8 cellular contexts compared by ENCODE assay signal in genomic region chr3:57557088-57557537, GRCh38. TPM values are rescaled to one million over a fixed set of nuclear protein-coding genes. Genes with fewer than 3 reads are reported as not detected.
DNase-seq lines count a peak whose midpoint lies in the region; ATAC-seq and TF ChIP-seq lines count a peak whose summit lies in the region.

No MANE protein-coding gene starts in this region.

- H2BK12ac ChIP-seq in neuronal stem cell (ENCODE audit: low read length): no peak overlapping the region

- no peak overlapping the region for H3K14ac ChIP-seq in neuronal stem cell (ENCODE audit: low read length)

- H3K9me3 Mint-ChIP-seq in activated CD8-positive, alpha-beta memory T cell treated with anti-CD3 and anti-CD28 coated beads, Interleukin-2, amount 10 ng/mL, durations not matched to agents 7 days and 5 days (ENCODE audit: low read depth): no peaks in the 10 kb centered on the region

- H3K9me3 ChIP-seq in cardiac muscle cell (ENCODE audit: low read depth) (no peaks in the 10 kb centered on the region), esophagus squamous epithelium (no peaks in the 10 kb centered on the region), neuronal stem cell (replicated peaks in 1 of 2; ENCODE audit: control insufficient read depth in 2 of 2, insufficient read depth in 1 of 2, low read depth in 1 of 2, low read length in 2 of 2) (no peaks in the 10 kb centered on the region)

- intact Hi-C loops in Right ventricle myocardium superior (cut with DNase I): loop anchor here (5.0 kb wide), 1 partner anchor 40 kb away; the partner anchor contains the start of gene ARF4
- intact Hi-C loops in esophagus squamous epithelium (cut with DNase I): no loop called here

- peak overlapping the region; percentile 99 for H3K9ac ChIP-seq in neuronal stem cell (ENCODE audit: low read depth, low read length, poor library complexity)

- TF ChIP-seq CTCF in cardiac muscle cell (IDR thresholded peaks at IDR 0.05; ENCODE audit: low read depth, low read length): no peak
- TF ChIP-seq CTCF in esophagus squamous epithelium (IDR thresholded peaks at IDR 0.05): no peak

- peak overlapping the region; percentile 93 for H3K23ac ChIP-seq in neuronal stem cell (ENCODE audit: low read depth, low read length, poor library complexity)

- peak overlapping the region; percentile 96 for H3K4me2 ChIP-seq in neuronal stem cell (ENCODE audit: insufficient read depth, low read length, poor library complexity, severe bottlenecking)

- no peaks in the 10 kb centered on the region for H3K27me3 Mint-ChIP-seq in activated CD8-positive, alpha-beta memory T cell treated with anti-CD3 and anti-CD28 coated beads, Interleukin-2, amount 10 ng/mL, durations not matched to agents 7 days and 5 days

- peak overlapping the region; percentile 98 for H3K27ac Mint-ChIP-seq in activated CD8-positive, alpha-beta memory T cell treated with anti-CD3 and anti-CD28 coated beads, Interleukin-2, amount 10 ng/mL, durations not matched to agents 7 days and 5 days

- no peak overlapping the region for H4K8ac ChIP-seq in neuronal stem cell (ENCODE audit: low read depth, low read length)

- H3K79me1 ChIP-seq in neuronal stem cell (ENCODE audit: low read depth, low read length): peaks cover 8% of the 10 kb centered on the region

- H3K4me1 Mint-ChIP-seq in activated CD8-positive, alpha-beta memory T cell treated with anti-CD3 and anti-CD28 coated beads, Interleukin-2, amount 10 ng/mL, durations not matched to agents 7 days and 5 days: peaks cover 45% of the 10 kb centered on the region

- CTCF ChIA-PET in activated CD8-positive, alpha-beta memory T cell treated with anti-CD3 and anti-CD28 coated beads, Interleukin-2, amount 10 ng/mL, durations not matched to agents 7 days and 5 days (lab: Charles Lee): interaction anchor here (1.1 to 3.3 kb wide), 4 partner anchors 24 to 160 kb away, joined by 3 to 18 read pairs (median 8); partner anchors contain the start of gene ARF4

- H3K36me3 ChIP-seq in cardiac muscle cell (peaks cover 3% of the 10 kb centered on the region), esophagus squamous epithelium (peaks cover 0 to 33% (median 0%) of the 10 kb centered on the region in 3 donors), neuronal stem cell (replicated peaks in 1 of 2; ENCODE audit: control insufficient read depth in 2 of 2, insufficient read depth in 2 of 2, low read length in 2 of 2) (peaks cover 4 to 40% of the 10 kb centered on the region in 2 donors)

- H3K4me1 ChIP-seq in cardiac muscle cell (ENCODE audit: low read depth): peaks cover 5% of the 10 kb centered on the region
- peaks cover 8 to 56% (median 30%) of the 10 kb centered on the region in 3 donors for H3K4me1 ChIP-seq in esophagus squamous epithelium
- H3K4me1 ChIP-seq in neuronal stem cell (ENCODE audit: control insufficient read depth in 2 of 2, insufficient read depth in 1 of 2, low read depth in 1 of 2, low read length in 2 of 2): peaks cover 8% of the 10 kb centered on the region in 2 donors

- peak; percentile 2 to 48 for DNase-seq in cardiac muscle cell (ENCODE audit: low read depth in 1 of 2, low spot score in 1 of 2)
- DNase-seq in Right ventricle myocardium superior: no peak
- DNase-seq in M059J (ENCODE audit: low read depth): peak; percentile 58
- peak; percentile 73 for DNase-seq in activated CD8-positive, alpha-beta memory T cell treated with anti-CD3 and anti-CD28 coated beads, Interleukin-2, amount 10 ng/mL, durations not matched to agents 7 days and 5 days
- no peak for DNase-seq in esophagus squamous epithelium (lab: John Stamatoyannopoulos, UW)
- peak; percentile 9 for DNase-seq in neuronal stem cell (ENCODE audit: low spot score)
- DNase-seq in MV-4-11 (lab: John Stamatoyannopoulos, UW): no peak

- no peak for TF ChIP-seq POLR2A in esophagus squamous epithelium (IDR thresholded peaks at IDR 0.05)

- no peak overlapping the region for H3K4ac ChIP-seq in neuronal stem cell (ENCODE audit: low read length)

- H2BK120ac ChIP-seq in neuronal stem cell (ENCODE audit: low read depth, low read length): no peak overlapping the region

- WGBS in esophagus squamous epithelium, 2 donors: 0% methylated on average over 8 to 26 of the region's 29 CpGs
- no CpG with 5 or more reads among the region's 29 CpGs for WGBS in neuronal stem cell (ENCODE audit: extremely low coverage in 2 of 2, insufficient read length in 2 of 2, insufficient replicate concordance in 1 of 2), 2 donors

- peaks cover 37% of the 10 kb centered on the region for H3K36me3 Mint-ChIP-seq in activated CD8-positive, alpha-beta memory T cell treated with anti-CD3 and anti-CD28 coated beads, Interleukin-2, amount 10 ng/mL, durations not matched to agents 7 days and 5 days

- peak overlapping the region; percentile 92 for H2AFZ ChIP-seq in neuronal stem cell (ENCODE audit: low read length)

- no peak overlapping the region for H2AK5ac ChIP-seq in neuronal stem cell (ENCODE audit: low read depth, low read length)

- peak overlapping the region; percentile 93 for H2BK5ac ChIP-seq in neuronal stem cell (ENCODE audit: low read length)

- ATAC-seq in Right ventricle myocardium superior (ENCODE audit: poor library complexity) (no peak), GM21367 (IDR thresholded peaks at IDR 0.05; ENCODE audit: unreplicated experiment) (no peak)
- ATAC-seq in activated CD8-positive, alpha-beta memory T cell treated with anti-CD3 and anti-CD28 coated beads, Interleukin-2, amount 10 ng/mL, durations not matched to agents 7 days and 5 days: peak; percentile 49

- H4K91ac ChIP-seq in neuronal stem cell (ENCODE audit: low read depth, low read length, poor library complexity): no peak overlapping the region

- peak overlapping the region; percentile 59 for H3K4me3 ChIP-seq in cardiac muscle cell
- H3K4me3 ChIP-seq in esophagus squamous epithelium: peak overlapping the region; percentile 74 to 97 (median 82)
- H3K4me3 ChIP-seq in neuronal stem cell (ENCODE audit: low read length in 2 of 2): peak overlapping the region; percentile 72 to 96

- peak overlapping the region; percentile 97 for H3K4me3 Mint-ChIP-seq in activated CD8-positive, alpha-beta memory T cell treated with anti-CD3 and anti-CD28 coated beads, Interleukin-2, amount 10 ng/mL, durations not matched to agents 7 days and 5 days

- H3K27me3 ChIP-seq in cardiac muscle cell: peaks cover 11% of the 10 kb centered on the region
- no peaks in the 10 kb centered on the region for H3K27me3 ChIP-seq in esophagus squamous epithelium
- H3K27me3 ChIP-seq in neuronal stem cell (ENCODE audit: control insufficient read depth in 3 of 3, insufficient read depth in 3 of 3, low read depth in 1 of 3, low read length in 3 of 3): no peaks in the 10 kb centered on the region

- H3K27ac ChIP-seq in cardiac muscle cell: no peak overlapping the region
- H3K27ac ChIP-seq in esophagus squamous epithelium: peak overlapping the region; percentile 92 to 97 (median 93)
- no peak overlapping the region for H3K27ac ChIP-seq in neuronal stem cell (replicated peaks; ENCODE audit: low read length)

- H3K18ac ChIP-seq in neuronal stem cell (ENCODE audit: low read length): no peak overlapping the region

- H2BK15ac ChIP-seq in neuronal stem cell (ENCODE audit: low read length): no peak overlapping the region

RNA-seq across cellular contexts. Expression of gene PDE12, which starts 1.0 kb away (rescaled TPM):
- total RNA-seq in cardiac muscle cell (7.4 and 10.2 TPM in 2 replicates), Right ventricle myocardium superior (9.0 TPM), esophagus squamous epithelium (10 to 100 TPM; 19.7 to 26.1 (median 23.7) TPM)
- 3.7 and 7.3 TPM in 2 replicates for polyA plus RNA-seq in cardiac muscle cell
- total RNA-seq in M059J (2014; rRNA removed; shearing (Covaris generic)): 6.5 and 13.8 TPM in 2 replicates
- total RNA-seq in activated CD8-positive, alpha-beta memory T cell treated with anti-CD3 and anti-CD28 coated beads, Interleukin-2, amount 10 ng/mL, durations not matched to agents 7 days and 5 days: 10 to 100 TPM; 30.3 to 36.5 TPM
- polyA plus RNA-seq in neuronal stem cell (2013, experiment 1 of 2): 5.6 TPM
- 5.8 TPM for polyA plus RNA-seq in neuronal stem cell (2013, experiment 2 of 2)

RNA-seq across cellular contexts. Expression of gene DNAH12, which starts 13.0 kb away (rescaled TPM):
- total RNA-seq in cardiac muscle cell: 0.53 and 0.57 TPM in 2 replicates
- 0.65 and 0.71 TPM in 2 replicates for polyA plus RNA-seq in cardiac muscle cell
- total RNA-seq in Right ventricle myocardium superior: 0.08 TPM
- 0.02 and 0.47 TPM in 2 replicates for total RNA-seq in M059J (2014; rRNA removed; shearing (Covaris generic))
- under 1 TPM in 1 of 2 experiments, not detected in 1; 0.06 TPM for total RNA-seq in activated CD8-positive, alpha-beta memory T cell treated with anti-CD3 and anti-CD28 coated beads, Interleukin-2, amount 10 ng/mL, durations not matched to agents 7 days and 5 days
- under 1 TPM in 2 of 4 donors, not detected in 2; under 0.01 to 0.03 TPM for total RNA-seq in esophagus squamous epithelium
- polyA plus RNA-seq in neuronal stem cell (2013, experiment 1 of 2): 0.25 TPM
- 0.10 TPM for polyA plus RNA-seq in neuronal stem cell (2013, experiment 2 of 2)

RNA-seq across cellular contexts. Expression of gene ARF4, which starts 40.0 kb away (rescaled TPM):
- 70.7 and 86.2 TPM in 2 replicates for total RNA-seq in cardiac muscle cell
- polyA plus RNA-seq in cardiac muscle cell: 235 and 248 TPM in 2 replicates
- total RNA-seq in Right ventricle myocardium superior: 59.0 TPM
- total RNA-seq in M059J (2014; rRNA removed; shearing (Covaris generic)): 538 and 605 TPM in 2 replicates
- 10 to 100 TPM; 51.3 to 61.6 TPM for total RNA-seq in activated CD8-positive, alpha-beta memory T cell treated with anti-CD3 and anti-CD28 coated beads, Interleukin-2, amount 10 ng/mL, durations not matched to agents 7 days and 5 days
- 100 to 1,000 TPM in 2 of 4 donors, 10 to 100 TPM in 2; 65.1 to 113 (median 88.2) TPM for total RNA-seq in esophagus squamous epithelium
- 201 TPM for polyA plus RNA-seq in neuronal stem cell (2013, experiment 1 of 2)
- polyA plus RNA-seq in neuronal stem cell (2013, experiment 2 of 2): 197 TPM

Comparison
In these comparisons a context has a peak if more than half of its experiments do, and no peak if none do; other contexts are left out.
1. DNase-seq: peak in cardiac muscle cell (2 of 2), M059J (single experiment), activated CD8-positive, alpha-beta memory T cell treated with anti-CD3 and anti-CD28 coated beads, Interleukin-2, amount 10 ng/mL, durations not matched to agents 7 days and 5 days (single experiment) and neuronal stem cell (single experiment); none in Right ventricle myocardium superior (single experiment), esophagus squamous epithelium (single experiment) and MV-4-11 (single experiment).
2. H3K27ac ChIP-seq: peak in esophagus squamous epithelium (4 of 4); none in cardiac muscle cell (single experiment) and neuronal stem cell (single experiment).
3. Peak in every context shown above with its lines, with median percentiles within 50 percentile points of each other: H3K4me3 ChIP-seq.